ENCODE assay signal across 8 cellular contexts in genomic region chr3:186825842-186826241, GRCh38. TPM values are rescaled to one million over a fixed set of nuclear protein-coding genes. Genes with fewer than 3 reads are reported as not detected.
DNase-seq lines count a peak whose midpoint lies in the region; TF ChIP-seq lines count a peak whose summit lies in the region.
"Not testable (repeated sequence)": the region's sequence is repeated elsewhere in the genome, so short reads cannot be mapped to it uniquely, and the experiment has no call there.

No MANE protein-coding gene starts in this region.

- H4K91ac ChIP-seq in H9 (ENCODE audit: insufficient read length, low read depth, low read length): not testable (repeated sequence)

- not testable (repeated sequence) for H3F3A ChIP-seq in smooth muscle cell (ENCODE audit: low read depth)

- peak overlapping the region; percentile 62 for H3K4me3 ChIP-seq in AG04450 (ENCODE audit: low read depth, low read length)
- not testable (repeated sequence) for H3K4me3 ChIP-seq in smooth muscle cell

- H3K14ac ChIP-seq in H9 (ENCODE audit: insufficient read depth, low read length): not testable (repeated sequence)

- not testable (repeated sequence) for H4K8ac ChIP-seq in H9 (replicated peaks; ENCODE audit: insufficient read length, low read depth, low read length)

- H3K9ac ChIP-seq in H9 (ENCODE audit: extremely low read depth, insufficient read length, low read length); smooth muscle cell (ENCODE audit: low read depth): not testable (repeated sequence)

- DNase-seq in AG04450 (ENCODE audit: low read depth, low spot score); activated CD4-positive, alpha-beta T cell treated with anti-CD3 and anti-CD28 coated beads, Interleukin-2, amount 10 ng/mL, durations not matched to agents 7 days and 5 days; mesothelial cell of epicardium (ENCODE audit: low spot score in 2 of 2, unreplicated experiment in 2 of 2); smooth muscle cell (lab: John Stamatoyannopoulos, UW; ENCODE audit: unreplicated experiment): not testable (repeated sequence)
- DNase-seq in H9 (peak; percentile 38), NCI-H345 treated with DMSO at 0.1 percent for 48 hours (lab: John Stamatoyannopoulos, UW; ENCODE audit: unreplicated experiment) (peak; percentile 53), erythroblast (lab: John Stamatoyannopoulos, UW) (peak; percentile 60 to 62)

- not testable (repeated sequence) for H3K27ac Mint-ChIP-seq in H9; activated CD4-positive, alpha-beta T cell treated with anti-CD3 and anti-CD28 coated beads, Interleukin-2, amount 10 ng/mL, durations not matched to agents 7 days and 5 days; mesothelial cell of epicardium

- H3K4me1 Mint-ChIP-seq in H9 (peaks cover 37 to 40% of the 10 kb centered on the region in 2 experiments), mesothelial cell of epicardium (peaks cover 19% of the 10 kb centered on the region)
- H3K4me1 Mint-ChIP-seq in activated CD4-positive, alpha-beta T cell treated with anti-CD3 and anti-CD28 coated beads, Interleukin-2, amount 10 ng/mL, durations not matched to agents 7 days and 5 days: peaks cover 26% of the 10 kb centered on the region

- H2BK5ac ChIP-seq in H9 (ENCODE audit: insufficient read length, low read length): not testable (repeated sequence)

- not testable (repeated sequence) for H2BK20ac ChIP-seq in H9 (ENCODE audit: low read depth, low read length, poor library complexity, severe bottlenecking)

- not testable (repeated sequence) for H3K36me3 ChIP-seq in smooth muscle cell (ENCODE audit: low read depth)

- H3K27ac ChIP-seq in AG04450 (ENCODE audit: low read depth, low read length) (peak overlapping the region; percentile 39), angular gyrus (ENCODE audit: low read depth, low read length) (peak overlapping the region; percentile 65)
- not testable (repeated sequence) for H3K27ac ChIP-seq in H9 (ENCODE audit: insufficient read length, low read depth, low read length); smooth muscle cell (ENCODE audit: low read depth)

- not testable (repeated sequence) for H2AK5ac ChIP-seq in H9 (ENCODE audit: insufficient read length, low read length)

- H3K27me3 Mint-ChIP-seq in H9 (ENCODE audit: low read depth) (peaks cover 61% of the 10 kb centered on the region), mesothelial cell of epicardium (ENCODE audit: low read depth) (peaks cover 85% of the 10 kb centered on the region)
- peaks cover 34% of the 10 kb centered on the region for H3K27me3 Mint-ChIP-seq in activated CD4-positive, alpha-beta T cell treated with anti-CD3 and anti-CD28 coated beads, Interleukin-2, amount 10 ng/mL, durations not matched to agents 7 days and 5 days

- not testable (repeated sequence) for TF ChIP-seq CTCF in AG04450 (IDR thresholded peaks at IDR 0.05; ENCODE audit: low read depth, low read length); H9 (conservative IDR thresholded peaks at IDR 0.05); mesothelial cell of epicardium (IDR thresholded peaks at IDR 0.05; ENCODE audit: unreplicated experiment); smooth muscle cell (IDR thresholded peaks at IDR 0.05; ENCODE audit: borderline replicate concordance, insufficient read depth, poor library complexity, severe bottlenecking)

- TF ChIP-seq POLR2A in erythroblast (IDR thresholded peaks at IDR 0.05; ENCODE audit: low read length): not testable (repeated sequence)

- not testable (repeated sequence) for H3K9me3 ChIP-seq in AG04450 (ENCODE audit: control insufficient read depth, insufficient read depth, low read length); H9 (ENCODE audit: control insufficient read depth, low read depth, low read length); smooth muscle cell (replicated peaks; ENCODE audit: low read depth)

- not testable (repeated sequence) for H3K56ac ChIP-seq in H9 (ENCODE audit: insufficient read length, low read depth, low read length)

- CTCF ChIA-PET in AG04450 (lab: Charles Lee): interaction anchor here (3.2 to 12.0 kb wide), 2 partner anchors 210 to 339 kb away, joined by 15 to 186 read pairs; partner anchors contain the start of gene AHSG
- CTCF ChIA-PET in activated CD4-positive, alpha-beta T cell treated with anti-CD3 and anti-CD28 coated beads, Interleukin-2, amount 10 ng/mL, durations not matched to agents 7 days and 5 days (lab: Charles Lee): interaction anchor here (1.0 kb wide), 1 partner anchor 344 kb away, joined by 3 read pairs; no protein-coding TSS in a partner anchor

- not testable (repeated sequence) for H2AFZ ChIP-seq in H9 (ENCODE audit: low read length); smooth muscle cell (ENCODE audit: low read depth)

- H3K4me2 ChIP-seq in H9 (ENCODE audit: insufficient read depth, insufficient read length, low read length): peak overlapping the region; percentile 50
- peak overlapping the region; percentile 94 for H3K4me2 ChIP-seq in smooth muscle cell

- H3K4me3 Mint-ChIP-seq in H9 (peak overlapping the region; percentile 68 to 78), mesothelial cell of epicardium (peak overlapping the region; percentile 58)
- H3K4me3 Mint-ChIP-seq in activated CD4-positive, alpha-beta T cell treated with anti-CD3 and anti-CD28 coated beads, Interleukin-2, amount 10 ng/mL, durations not matched to agents 7 days and 5 days: peak overlapping the region; percentile 66

- peaks cover 14% of the 10 kb centered on the region for H3K23me2 ChIP-seq in H9 (ENCODE audit: insufficient read length, low read depth, low read length, poor library complexity, severe bottlenecking)

- H3K4ac ChIP-seq in H9 (ENCODE audit: low read depth, low read length): not testable (repeated sequence)

- not testable (repeated sequence) for H2BK15ac ChIP-seq in H9 (ENCODE audit: low read depth, low read length)

- H3K79me1 ChIP-seq in H9 (ENCODE audit: insufficient read depth, low read depth, low read length, poor library complexity, severe bottlenecking): not testable (repeated sequence)

- POLR2A ChIA-PET in AG04450 (lab: Yijun Ruan, JAX): interaction anchor here (4.2 kb wide), 1 partner anchor 42 kb away, joined by 34 read pairs; the partner anchor contains the start of gene EIF4A2
- POLR2A ChIA-PET in activated CD4-positive, alpha-beta T cell treated with anti-CD3 and anti-CD28 coated beads, Interleukin-2, amount 10 ng/mL, durations not matched to agents 7 days and 5 days (lab: Charles Lee): not testable (repeated sequence)

- H3K4me1 ChIP-seq in H9 (ENCODE audit: insufficient read depth, low read length); smooth muscle cell (ENCODE audit: low read depth): not testable (repeated sequence)

- not testable (repeated sequence) for H3K79me2 ChIP-seq in H9 (ENCODE audit: insufficient read depth, low read length); smooth muscle cell (ENCODE audit: low read depth)

- H2BK12ac ChIP-seq in H9 (ENCODE audit: insufficient read length, low read depth, low read length): not testable (repeated sequence)

- not testable (repeated sequence) for H3K36me3 Mint-ChIP-seq in H9 (ENCODE audit: insufficient read depth in 1 of 3, low read depth in 3 of 3); activated CD4-positive, alpha-beta T cell treated with anti-CD3 and anti-CD28 coated beads, Interleukin-2, amount 10 ng/mL, durations not matched to agents 7 days and 5 days (ENCODE audit: low read depth); mesothelial cell of epicardium

- not testable (repeated sequence) for H3K23ac ChIP-seq in H9 (ENCODE audit: insufficient read length, low read depth, low read length)

- not testable (repeated sequence) for H2BK120ac ChIP-seq in H9 (ENCODE audit: low read depth, low read length, poor library complexity, severe bottlenecking)

- H4K5ac ChIP-seq in H9 (ENCODE audit: insufficient read length, low read depth, low read length): not testable (repeated sequence)

- H3T11ph ChIP-seq in H9 (ENCODE audit: low read length): not testable (repeated sequence)

- no CpG with 5 or more reads among the region's 6 CpGs for WGBS in H9 (ENCODE audit: extremely low coverage, insufficient read length, low lambda C conversion rate)
- 37% methylated on average over 6 of the region's 6 CpGs for WGBS in smooth muscle cell (ENCODE audit: low lambda C conversion rate)

- H3K27me3 ChIP-seq in AG04450 (ENCODE audit: control insufficient read depth, insufficient read depth, low read length) (peaks cover 28% of the 10 kb centered on the region), smooth muscle cell (ENCODE audit: low read depth) (peaks cover 31% of the 10 kb centered on the region)
- H3K27me3 ChIP-seq in H9 (ENCODE audit: insufficient read depth, low read length): not testable (repeated sequence)

- not testable (repeated sequence) for H4K20me1 ChIP-seq in H9 (ENCODE audit: control insufficient read depth, insufficient read depth, insufficient read length); smooth muscle cell (ENCODE audit: low read depth)

- not testable (repeated sequence) for H3K9me3 Mint-ChIP-seq in H9; activated CD4-positive, alpha-beta T cell treated with anti-CD3 and anti-CD28 coated beads, Interleukin-2, amount 10 ng/mL, durations not matched to agents 7 days and 5 days; mesothelial cell of epicardium

- H3K18ac ChIP-seq in H9 (ENCODE audit: insufficient read length, low read depth, low read length): not testable (repeated sequence)

RNA-seq across cellular contexts. Expression of gene ADIPOQ, which starts 16.7 kb away (rescaled TPM):
- polyA plus RNA-seq in AG04450 (2011; rRNA removed) (not detected in 2 replicates), smooth muscle cell (not detected in 2 replicates)
- not detected in 2 replicates for polyA minus RNA-seq in AG04450 (2011; rRNA and poly(A)+ RNA removed)
- total RNA-seq in H9 (2021) (not detected in 2 replicates), mesothelial cell of epicardium (not detected in 3 replicates), smooth muscle cell (not detected in 2 replicates)
- not detected for total RNA-seq in activated CD4-positive, alpha-beta T cell treated with anti-CD3 and anti-CD28 coated beads, Interleukin-2, amount 10 ng/mL, durations not matched to agents 7 days and 5 days

RNA-seq across cellular contexts. Expression of gene RFC4, which starts 19.6 kb away (rescaled TPM):
- polyA plus RNA-seq in AG04450 (2011; rRNA removed) (7.3 and 9.4 TPM in 2 replicates), smooth muscle cell (24.8 and 27.8 TPM in 2 replicates)
- 3.5 and 4.0 TPM in 2 replicates for polyA minus RNA-seq in AG04450 (2011; rRNA and poly(A)+ RNA removed)
- total RNA-seq in H9 (2021) (103 and 108 TPM in 2 replicates), mesothelial cell of epicardium (32.9 to 36.0 TPM (median 33.2 TPM) in 3 replicates), smooth muscle cell (36.4 and 45.5 TPM in 2 replicates)
- total RNA-seq in activated CD4-positive, alpha-beta T cell treated with anti-CD3 and anti-CD28 coated beads, Interleukin-2, amount 10 ng/mL, durations not matched to agents 7 days and 5 days: 100 to 1,000 TPM in 1 of 2 experiments, 10 to 100 TPM in 1; 85.5 to 105 TPM

RNA-seq across cellular contexts. Expression of gene EIF4A2, which starts 42.5 kb away (rescaled TPM):
- 498 and 774 TPM in 2 replicates for polyA plus RNA-seq in AG04450 (2011; rRNA removed)
- polyA minus RNA-seq in AG04450 (2011; rRNA and poly(A)+ RNA removed): 260 and 394 TPM in 2 replicates
- total RNA-seq in H9 (2021): 398 and 417 TPM in 2 replicates
- total RNA-seq in activated CD4-positive, alpha-beta T cell treated with anti-CD3 and anti-CD28 coated beads, Interleukin-2, amount 10 ng/mL, durations not matched to agents 7 days and 5 days: 100 to 1,000 TPM; 351 to 383 TPM
- total RNA-seq in mesothelial cell of epicardium: 527 to 559 TPM (median 548 TPM) in 3 replicates
- total RNA-seq in smooth muscle cell: 438 and 486 TPM in 2 replicates
- polyA plus RNA-seq in smooth muscle cell: 94.8 and 130 TPM in 2 replicates
